In the genomic region with DNA sequence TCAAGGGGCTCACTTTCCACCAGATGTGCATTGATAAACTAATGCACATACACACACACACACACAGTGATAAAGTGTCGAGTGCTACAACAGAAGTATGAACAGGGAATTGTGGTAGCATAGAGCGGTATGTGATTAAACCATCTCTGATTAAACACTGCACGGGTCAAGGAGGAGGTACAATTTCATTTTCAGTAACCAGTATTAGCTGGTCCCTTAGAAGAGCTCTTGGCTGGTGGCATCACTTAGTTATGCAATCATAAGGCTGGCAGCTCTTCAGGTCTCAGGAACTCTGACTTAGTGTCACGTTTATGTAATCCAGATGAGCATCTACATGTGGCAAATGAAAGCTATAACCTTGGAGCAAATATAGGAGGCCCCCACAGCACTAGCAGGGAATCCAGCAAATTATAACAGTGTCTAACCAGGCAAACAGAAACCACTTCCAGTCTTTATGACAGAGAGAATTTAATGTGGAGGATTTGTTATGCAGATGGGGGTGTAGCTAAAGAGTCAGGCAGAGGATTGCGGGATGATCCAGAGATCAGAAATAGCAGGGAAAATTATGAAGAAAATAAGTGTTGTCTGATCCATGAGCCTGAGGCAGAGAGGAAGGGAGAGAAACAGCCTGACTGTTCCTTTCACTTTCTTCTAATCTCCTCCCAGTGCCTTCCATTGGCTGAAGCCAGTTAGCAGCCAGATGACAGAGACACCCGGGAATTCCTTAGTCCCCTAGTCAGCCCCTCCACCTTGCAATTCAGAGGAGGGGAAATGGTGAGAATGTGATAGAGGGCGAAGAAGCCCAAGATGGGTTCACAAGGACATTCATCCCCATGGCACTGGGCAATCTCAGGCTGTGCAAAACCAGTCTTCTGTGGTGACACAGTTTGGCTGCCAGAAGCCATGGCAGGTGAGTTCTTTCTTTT, we compare ENCODE assay signal across 14 cellular contexts.
A peak's percentile ranks its signal among the peaks of the same experiment; 100 is the strongest.
DNase-seq lines count a peak whose midpoint lies in the region; ATAC-seq, FAIRE-seq and TF ChIP-seq lines count a peak whose summit lies in the region.
"Had no signal": no experiment of that assay in that cellular context is flagged by ENCODE, and none has a peak within 500 bp of the region (broad histone marks: within the 10 kb centered on the region; RNA-seq: fewer than 3 reads in every experiment).

No MANE protein-coding gene starts in this region.

- H3K27ac ChIP-seq in astrocyte (ENCODE audit: low read depth, low read length) (no peak overlapping the region), thyroid gland (no peak overlapping the region)

- H3K36me3 ChIP-seq in astrocyte (ENCODE audit: insufficient read depth, low read length) = no peaks in the 10 kb centered on the region
- no peaks in the 10 kb centered on the region for H3K36me3 ChIP-seq in thyroid gland
- no peaks in the 10 kb centered on the region for H3K36me3 ChIP-seq in HAP-1 (replicated peaks)

- DNase-seq in NCI-H82 (lab: John Stamatoyannopoulos, UW) (peak; percentile 4), NCI-H82 treated with DMSO at 0.1 percent for 48 hours (lab: John Stamatoyannopoulos, UW; ENCODE audit: unreplicated experiment) (no peak), astrocyte (ENCODE audit: low read depth) (no peak), iPS DF 4.7 (ENCODE audit: extremely low read depth, low spot score) (peak; percentile 30), thyroid gland (peak; percentile 30 to 46), HAP-1 (ENCODE audit: low spot score in 2 of 2) (no peak), NCI-H2081 (lab: John Stamatoyannopoulos, UW) (no peak)
- DNase-seq: activated T-cell treated with anti-CD3 and anti-CD28 coated beads, Interleukin-2, amount 50 U/mL, for 4 hours; cortex of kidney; GF-D8; KG1; T1000 had no signal

- ATAC-seq in HG02610 (IDR thresholded peaks at IDR 0.05; ENCODE audit: unreplicated experiment) = no peak
- ATAC-seq: activated T-cell treated with anti-CD3 and anti-CD28 coated beads, Interleukin-2, amount 50 U/mL, for 4 hours had no signal

- no peaks in the 10 kb centered on the region for H3K79me2 ChIP-seq in astrocyte (ENCODE audit: insufficient read depth, low read length)

- H3K27ac Mint-ChIP-seq in astrocyte (ENCODE audit: unreplicated experiment) = peak overlapping the region; percentile 51

- FAIRE-seq in astrocyte (lab: Jason Lieb, UNC) = no peak

- no peak overlapping the region for H3K4me3 Mint-ChIP-seq in astrocyte (ENCODE audit: unreplicated experiment)
- H3K4me3 Mint-ChIP-seq: activated T-cell treated with anti-CD3 and anti-CD28 coated beads, Interleukin-2, amount 50 U/mL, for 4 hours had no signal

- TF ChIP-seq POLR2A in thyroid gland (IDR thresholded peaks at IDR 0.05) = no peak

- H3K4me2 ChIP-seq in astrocyte (ENCODE audit: low read length) = peak overlapping the region; percentile 68

- H3K27me3 Mint-ChIP-seq in astrocyte (ENCODE audit: low read depth, unreplicated experiment) = no peaks in the 10 kb centered on the region

- H3K4me1 Mint-ChIP-seq in astrocyte (ENCODE audit: low read depth, unreplicated experiment) = peaks cover 8% of the 10 kb centered on the region

- H3K9ac ChIP-seq in astrocyte (ENCODE audit: low read length) = peak overlapping the region; percentile 45

- no peak for TF ChIP-seq CTCF in astrocyte (IDR thresholded peaks at IDR 0.05; ENCODE audit: insufficient read depth, low read depth, low read length)
- TF ChIP-seq CTCF in thyroid gland (IDR thresholded peaks at IDR 0.05) = no peak

- H3K4me3 ChIP-seq in astrocyte (ENCODE audit: insufficient read depth, low read depth, low read length) (no peak overlapping the region), thyroid gland (replicated peaks in 1 of 3) (no peak overlapping the region), HAP-1 (no peak overlapping the region)
- H3K4me3 ChIP-seq: skin epidermis had no signal

- H3K4me1 ChIP-seq in astrocyte (ENCODE audit: insufficient read depth, low read length) (no peaks in the 10 kb centered on the region), thyroid gland (peaks cover 0 to 4% of the 10 kb centered on the region in 2 donors), HAP-1 (no peaks in the 10 kb centered on the region)

- intact Hi-C loops in thyroid gland (cut with DNase I) = no loop called here

- peak overlapping the region; percentile 58 for H2AFZ ChIP-seq in astrocyte (ENCODE audit: low read depth, low read length)

- H4K20me1 ChIP-seq in astrocyte (ENCODE audit: insufficient read depth, low read length) = no peaks in the 10 kb centered on the region

- no peaks in the 10 kb centered on the region for H3K9me3 ChIP-seq in astrocyte (ENCODE audit: insufficient read depth, low read depth, low read length)
- H3K9me3 ChIP-seq in thyroid gland = no peaks in the 10 kb centered on the region
- no peaks in the 10 kb centered on the region for H3K9me3 ChIP-seq in HAP-1

- no peaks in the 10 kb centered on the region for H3K27me3 ChIP-seq in astrocyte (ENCODE audit: insufficient read depth, low read length)
- no peaks in the 10 kb centered on the region for H3K27me3 ChIP-seq in thyroid gland
- H3K27me3 ChIP-seq in HAP-1 (ENCODE audit: low read depth) = no peaks in the 10 kb centered on the region; the same call in 1 of the 2 replicates

- in situ Hi-C loops in HAP-1 (cut with MboI; ENCODE audit: low sequenced_read_pairs) = no loop called here

- H3K9me3 Mint-ChIP-seq in astrocyte (ENCODE audit: unreplicated experiment) = peaks cover 1% of the 10 kb centered on the region

- no peaks in the 10 kb centered on the region for H3K36me3 Mint-ChIP-seq in astrocyte (ENCODE audit: low read depth, unreplicated experiment)

- WGBS in thyroid gland, 2 donors = 48 to 58% methylated on average over 7 of the region's 7 CpGs

Comparison
In these comparisons a context has a peak if more than half of its experiments do, and no peak if none do; other contexts are left out.
1. DNase-seq: peak in NCI-H82 (single experiment), iPS DF 4.7 (single experiment) and thyroid gland (2 of 2); none in NCI-H82 treated with DMSO at 0.1 percent for 48 hours (single experiment), astrocyte (single experiment), HAP-1 (0 of 2) and NCI-H2081 (0 of 2).